19 cellular contexts compared by ENCODE assay signal in genomic region chr11:77418981-77419592, GRCh38. TPM values are rescaled to one million over a fixed set of nuclear protein-coding genes. Genes with fewer than 3 reads are reported as not detected.
DNase-seq lines count a peak whose midpoint lies in the region; ATAC-seq and TF ChIP-seq lines count a peak whose summit lies in the region.
"Had no signal": no experiment of that assay in that cellular context is flagged by ENCODE, and none has a peak within 500 bp of the region (broad histone marks: within the 10 kb centered on the region; RNA-seq: fewer than 3 reads in every experiment).

No MANE protein-coding gene starts in this region.

- no peak for TF ChIP-seq EP300 in SK-N-SH (IDR thresholded peaks at IDR 0.05; ENCODE audit: borderline replicate concordance in 1 of 2, low read depth in 1 of 2, low read length in 1 of 2)

- no peak for TF ChIP-seq CTCF in SK-N-SH (IDR thresholded peaks at IDR 0.05)

- no peaks in the 10 kb centered on the region for H3F3A ChIP-seq in SK-N-SH (replicated peaks; ENCODE audit: insufficient read depth)

- H3K4me1 ChIP-seq in SK-N-SH (ENCODE audit: control insufficient read depth in 1 of 2, insufficient read depth in 2 of 2, low read depth in 1 of 2, low read length in 1 of 2) (peaks cover 0 to 8% of the 10 kb centered on the region in 2 experiments; a peak in 1 of 4 replicates), endocrine pancreas (ENCODE audit: control insufficient read depth, insufficient read depth, low read length) (peaks cover 6% of the 10 kb centered on the region)
- H3K4me1 ChIP-seq: upper lobe of left lung had no signal

- no peak overlapping the region for H3K9ac ChIP-seq in SK-N-SH
- no peak overlapping the region for H3K9ac ChIP-seq in endocrine pancreas (ENCODE audit: control insufficient read depth, insufficient read depth, low read length)

- POLR2A ChIA-PET in SK-N-SH (lab: Yijun Ruan, JAX) = no interaction called here
- POLR2A ChIA-PET in HEK293T (lab: Yijun Ruan, JAX) = no interaction called here

- H3K36me3 ChIP-seq in SK-N-SH (replicated peaks in 1 of 2; ENCODE audit: control insufficient read depth in 1 of 2, insufficient read depth in 2 of 2, low read length in 1 of 2) (no peaks in the 10 kb centered on the region), endocrine pancreas (ENCODE audit: control insufficient read depth, insufficient read depth, low read length) (no peaks in the 10 kb centered on the region)
- H3K36me3 ChIP-seq: esophagus squamous epithelium, HAP-1, Peyer's patch, upper lobe of left lung had no signal

- DNase-seq in SK-N-SH = no peak
- no peak for DNase-seq in central memory CD4-positive, alpha-beta T cell
- DNase-seq in HEK293T (ENCODE audit: extremely low spot score) = no peak
- no peak for DNase-seq in HCEC 1CT
- DNase-seq: ACHN; activated CD4-positive, alpha-beta T cell treated with anti-CD3 and anti-CD28 coated beads for 48 hours; activated T-cell treated with anti-CD3 and anti-CD28 coated beads, Interleukin-2, amount 50 U/mL, for 48 hours; amygdala; esophagus squamous epithelium; Karpas-422; mesendoderm; Peyer's patch; T-helper 17 cell; upper lobe of left lung had no signal

- H3K4me3 ChIP-seq in SK-N-SH (ENCODE audit: low read depth in 2 of 2, low read length in 1 of 2) (no peak overlapping the region), endocrine pancreas (ENCODE audit: control insufficient read depth, insufficient read depth, low read length) (peak overlapping the region; percentile 20)
- H3K4me3 ChIP-seq: esophagus squamous epithelium, HAP-1, Peyer's patch, upper lobe of left lung had no signal

- H3K9me3 ChIP-seq in SK-N-SH (no peaks in the 10 kb centered on the region), endocrine pancreas (ENCODE audit: control insufficient read depth, low read length) (no peaks in the 10 kb centered on the region)
- H3K9me3 ChIP-seq: esophagus squamous epithelium, HAP-1, Peyer's patch, upper lobe of left lung had no signal

- ATAC-seq in SK-N-SH treated with all-trans-retinoic acid at 6 μM for 48 hours (peak; percentile 70), HG03432 (IDR thresholded peaks at IDR 0.05; ENCODE audit: unreplicated experiment) (peak; percentile 30), GM18907 (IDR thresholded peaks at IDR 0.05; ENCODE audit: unreplicated experiment) (no peak)
- ATAC-seq: T-helper 17 cell had no signal

- H2AFZ ChIP-seq in SK-N-SH (ENCODE audit: low read depth) = no peak overlapping the region

- no peak for TF ChIP-seq RAD21 in SK-N-SH (IDR thresholded peaks at IDR 0.05; ENCODE audit: low read length)

- H3K4me2 ChIP-seq in SK-N-SH = no peak overlapping the region

- CTCF ChIA-PET in SK-N-SH (lab: Yijun Ruan, JAX) = interaction anchor here (0.7 to 1.1 kb wide), 2 partner anchors 51 to 230 kb away, joined by 3 read pairs; no protein-coding TSS in a partner anchor
- CTCF ChIA-PET in HEK293T (lab: Yijun Ruan, JAX) = no interaction called here

- no peak overlapping the region; a peak in 1 of 4 replicates for H3K27ac ChIP-seq in SK-N-SH (ENCODE audit: low read depth in 2 of 2, low read length in 1 of 2)
- H3K27ac ChIP-seq: esophagus squamous epithelium, Peyer's patch had no signal

- 82% methylated on average over 2 of the region's 2 CpGs for WGBS in SK-N-SH (ENCODE audit: low lambda C conversion rate)

- no peaks in the 10 kb centered on the region for H3K79me2 ChIP-seq in SK-N-SH (ENCODE audit: insufficient read depth)

- H3K27me3 ChIP-seq in SK-N-SH (ENCODE audit: insufficient read depth) (no peaks in the 10 kb centered on the region), endocrine pancreas (ENCODE audit: control insufficient read depth, insufficient read depth, low read length) (no peaks in the 10 kb centered on the region)
- H3K27me3 ChIP-seq: esophagus squamous epithelium, Peyer's patch, upper lobe of left lung had no signal

- no peaks in the 10 kb centered on the region for H4K20me1 ChIP-seq in SK-N-SH (ENCODE audit: insufficient read depth)

- no peaks in the 10 kb centered on the region for H3K9me2 ChIP-seq in SK-N-SH

TF ChIP-seq in SK-N-SH treated with all-trans-retinoic acid at 6 μM for 48 hours, 23 proteins besides CTCF, POLR2A, EP300 and RAD21 (continues in another document):
- no peak for TF ChIP-seq ZNF565 (CRISPR knock-in tag; conservative IDR thresholded peaks at IDR 0.05; ENCODE audit: low read depth)
- TF ChIP-seq TOX (CRISPR knock-in tag; IDR thresholded peaks at IDR 0.05; ENCODE audit: borderline replicate concordance) = peak; percentile 59; the same call in 1 of the 2 replicates
- TF ChIP-seq, protein P1, sequence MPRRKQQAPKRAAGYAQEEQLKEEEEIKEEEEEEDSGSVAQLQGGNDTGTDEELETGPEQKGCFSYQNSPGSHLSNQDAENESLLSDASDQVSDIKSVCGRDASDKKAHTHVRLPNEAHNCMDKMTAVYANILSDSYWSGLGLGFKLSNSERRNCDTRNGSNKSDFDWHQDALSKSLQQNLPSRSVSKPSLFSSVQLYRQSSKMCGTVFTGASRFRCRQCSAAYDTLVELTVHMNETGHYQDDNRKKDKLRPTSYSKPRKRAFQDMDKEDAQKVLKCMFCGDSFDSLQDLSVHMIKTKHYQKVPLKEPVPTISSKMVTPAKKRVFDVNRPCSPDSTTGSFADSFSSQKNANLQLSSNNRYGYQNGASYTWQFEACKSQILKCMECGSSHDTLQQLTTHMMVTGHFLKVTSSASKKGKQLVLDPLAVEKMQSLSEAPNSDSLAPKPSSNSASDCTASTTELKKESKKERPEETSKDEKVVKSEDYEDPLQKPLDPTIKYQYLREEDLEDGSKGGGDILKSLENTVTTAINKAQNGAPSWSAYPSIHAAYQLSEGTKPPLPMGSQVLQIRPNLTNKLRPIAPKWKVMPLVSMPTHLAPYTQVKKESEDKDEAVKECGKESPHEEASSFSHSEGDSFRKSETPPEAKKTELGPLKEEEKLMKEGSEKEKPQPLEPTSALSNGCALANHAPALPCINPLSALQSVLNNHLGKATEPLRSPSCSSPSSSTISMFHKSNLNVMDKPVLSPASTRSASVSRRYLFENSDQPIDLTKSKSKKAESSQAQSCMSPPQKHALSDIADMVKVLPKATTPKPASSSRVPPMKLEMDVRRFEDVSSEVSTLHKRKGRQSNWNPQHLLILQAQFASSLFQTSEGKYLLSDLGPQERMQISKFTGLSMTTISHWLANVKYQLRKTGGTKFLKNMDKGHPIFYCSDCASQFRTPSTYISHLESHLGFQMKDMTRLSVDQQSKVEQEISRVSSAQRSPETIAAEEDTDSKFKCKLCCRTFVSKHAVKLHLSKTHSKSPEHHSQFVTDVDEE (CRISPR knock-in tag; IDR thresholded peaks at IDR 0.05) = no peak

TF ChIP-seq in SK-N-SH, 30 proteins besides CTCF, POLR2A, EP300 and RAD21:
- TF ChIP-seq PBX3 (IDR thresholded peaks at IDR 0.05) = no peak

TF ChIP-seq in HEK293T, 16 proteins besides CTCF, POLR2A, EP300 and RAD21:
- no peak for TF ChIP-seq LEF1 (IDR thresholded peaks at IDR 0.05; ENCODE audit: borderline replicate concordance)
- TF ChIP-seq HDGF (IDR thresholded peaks at IDR 0.05; ENCODE audit: borderline replicate concordance) = no peak
- TF ChIP-seq SP1 (IDR thresholded peaks at IDR 0.05) = no peak
- no peak for TF ChIP-seq TARDBP (IDR thresholded peaks at IDR 0.05)
- no peak for TF ChIP-seq ELF4 (IDR thresholded peaks at IDR 0.05)
- TF ChIP-seq FOXM1 (IDR thresholded peaks at IDR 0.05; ENCODE audit: borderline replicate concordance) = no peak
- TF ChIP-seq ZNF384 (IDR thresholded peaks at IDR 0.05) = no peak
- TF ChIP-seq FOXK2 (IDR thresholded peaks at IDR 0.05) = no peak
- TF ChIP-seq NFRKB (IDR thresholded peaks at IDR 0.05) = no peak
TF ChIP-seq in HEK293T: peak in this region for 0.

RNA-seq across cellular contexts. Expression of gene PAK1, which starts 54.8 kb away (rescaled TPM):
- 14.2 and 17.9 TPM in 2 replicates for polyA plus RNA-seq in SK-N-SH (2012; rRNA removed)
- polyA plus RNA-seq in SK-N-SH (2012; cell fraction: cytosol; rRNA removed) = 10.2 and 11.8 TPM in 2 replicates
- 22.9 and 30.0 TPM in 2 replicates for polyA plus RNA-seq in SK-N-SH (2012; cell fraction: nucleus; rRNA removed)
